Comparison of ENCODE assay signal across 11 cellular contexts in genomic region chr20:50399917-50400704, GRCh38.
A peak's percentile ranks its signal among the peaks of the same experiment; 100 is the strongest.
DNase-seq lines count a peak whose midpoint lies in the region; ATAC-seq, FAIRE-seq and TF ChIP-seq lines count a peak whose summit lies in the region.
"Had no signal": no experiment of that assay in that cellular context is flagged by ENCODE, and none has a peak within 500 bp of the region (broad histone marks: within the 10 kb centered on the region; RNA-seq: fewer than 3 reads in every experiment).

No MANE protein-coding gene starts in this region.

- H3K79me1 ChIP-seq in neuronal stem cell (ENCODE audit: low read depth, low read length): no peaks in the 10 kb centered on the region

- no peaks in the 10 kb centered on the region for H3K9me2 ChIP-seq in PC-9 (ENCODE audit: insufficient read depth)

- intact Hi-C loops in PC-9 (cut with micrococcal nuclease; ENCODE audit: unreplicated experiment) (no loop called here), esophagus squamous epithelium (cut with DNase I) (loop anchor here (10.0 kb wide), 1 partner anchor 55 kb away; no protein-coding TSS in a partner anchor)

- H3K9ac ChIP-seq in neuronal stem cell (ENCODE audit: low read depth, low read length, poor library complexity): no peak overlapping the region
- H3K9ac ChIP-seq in smooth muscle cell (ENCODE audit: low read depth): no peak overlapping the region

- H3K4me3 ChIP-seq in PC-9 (no peak overlapping the region), esophagus squamous epithelium (no peak overlapping the region), neuronal stem cell (ENCODE audit: low read length in 2 of 2) (no peak overlapping the region), smooth muscle cell (no peak overlapping the region)

- no peak for ATAC-seq in HG03280 (IDR thresholded peaks at IDR 0.05; ENCODE audit: unreplicated experiment)

- DNase-seq in Daoy (ENCODE audit: low read depth) (peak; percentile 26), PC-9 (peak in 1 of 2 experiments; percentile 67), esophagus squamous epithelium (lab: John Stamatoyannopoulos, UW) (no peak), neuronal stem cell (ENCODE audit: low spot score) (no peak), HuH-7.5 (ENCODE audit: low spot score) (no peak), GM19239 (ENCODE audit: insufficient read length, low spot score) (no peak), smooth muscle cell (lab: John Stamatoyannopoulos, UW; ENCODE audit: unreplicated experiment) (no peak)
- DNase-seq: SHP77 treated with DMSO at 0.1 percent for 48 hours; stimulated activated CD4-positive, alpha-beta T cell treated with anti-CD3 and anti-CD28 coated beads, Interleukin-12 subunit alpha, Interleukin-12 subunit beta, amount 100 ng/mL, for 4 hours had no signal

- H3K36me3 ChIP-seq in PC-9 (ENCODE audit: low read depth) (no peaks in the 10 kb centered on the region), esophagus squamous epithelium (no peaks in the 10 kb centered on the region), neuronal stem cell (replicated peaks in 1 of 2; ENCODE audit: control insufficient read depth in 2 of 2, insufficient read depth in 2 of 2, low read length in 2 of 2) (no peaks in the 10 kb centered on the region), smooth muscle cell (ENCODE audit: low read depth) (no peaks in the 10 kb centered on the region)

- POLR2A ChIA-PET in PC-9 (lab: Charles Lee; ENCODE audit: unreplicated experiment): no interaction called here

- no peak overlapping the region for H4K91ac ChIP-seq in neuronal stem cell (ENCODE audit: low read depth, low read length, poor library complexity)

- H2AFZ ChIP-seq in PC-9 (no peak overlapping the region), neuronal stem cell (ENCODE audit: low read length) (no peak overlapping the region), smooth muscle cell (ENCODE audit: low read depth) (no peak overlapping the region)

- peaks cover 35% of the 10 kb centered on the region for H3F3A ChIP-seq in PC-9 (ENCODE audit: insufficient read depth, low read depth)
- H3F3A ChIP-seq in smooth muscle cell (ENCODE audit: low read depth): no peaks in the 10 kb centered on the region

- no peak overlapping the region for H3K14ac ChIP-seq in neuronal stem cell (ENCODE audit: low read length)

- no peaks in the 10 kb centered on the region for H3K27me3 ChIP-seq in PC-9 (ENCODE audit: insufficient read depth, low read depth)
- no peaks in the 10 kb centered on the region for H3K27me3 ChIP-seq in esophagus squamous epithelium
- peaks cover 0 to 17% (median 0%) of the 10 kb centered on the region in 3 experiments for H3K27me3 ChIP-seq in neuronal stem cell (ENCODE audit: control insufficient read depth in 3 of 3, insufficient read depth in 3 of 3, low read depth in 1 of 3, low read length in 3 of 3)
- H3K27me3 ChIP-seq in smooth muscle cell (ENCODE audit: low read depth): no peaks in the 10 kb centered on the region

- WGBS in esophagus squamous epithelium, 2 donors: 50 to 60% methylated on average over 14 to 15 of the region's 15 CpGs
- WGBS in neuronal stem cell (ENCODE audit: extremely low coverage in 2 of 2, insufficient read length in 2 of 2, insufficient replicate concordance in 1 of 2), 2 donors: no CpG with 5 or more reads among the region's 15 CpGs
- 79% methylated on average over 15 of the region's 15 CpGs for WGBS in smooth muscle cell (ENCODE audit: low lambda C conversion rate)

- peak overlapping the region; percentile 56 for H2BK5ac ChIP-seq in neuronal stem cell (ENCODE audit: low read length)

- FAIRE-seq in GM19239 (lab: Jason Lieb, UNC): no peak
- FAIRE-seq: colon had no signal

- no TSS peak for BruUV-seq in PC-9 (replicated peaks; lab: Mats Ljungman, UMichigan)

- H3K4me1 ChIP-seq in PC-9 (replicated peaks; ENCODE audit: insufficient read depth) (peaks cover 40% of the 10 kb centered on the region), esophagus squamous epithelium (peaks cover 0 to 44% (median 22%) of the 10 kb centered on the region in 3 donors), neuronal stem cell (ENCODE audit: control insufficient read depth in 2 of 2, insufficient read depth in 1 of 2, low read depth in 1 of 2, low read length in 2 of 2) (peaks cover 0 to 8% of the 10 kb centered on the region in 2 donors), smooth muscle cell (ENCODE audit: low read depth) (no peaks in the 10 kb centered on the region)

- no peak overlapping the region for H2BK120ac ChIP-seq in neuronal stem cell (ENCODE audit: low read depth, low read length)

- CTCF ChIA-PET in PC-9 (lab: Charles Lee): interaction anchor here (0.5 kb wide), 1 partner anchor 14 kb away, joined by 3 read pairs; no protein-coding TSS in a partner anchor

- TF ChIP-seq POLR2A in esophagus squamous epithelium (IDR thresholded peaks at IDR 0.05): no peak

- no peak overlapping the region for H3K18ac ChIP-seq in neuronal stem cell (ENCODE audit: low read length)

- H3K23ac ChIP-seq in neuronal stem cell (ENCODE audit: low read depth, low read length, poor library complexity): peak overlapping the region; percentile 3

- no peak overlapping the region for H4K8ac ChIP-seq in neuronal stem cell (ENCODE audit: low read depth, low read length)

- no peak overlapping the region for H2BK12ac ChIP-seq in neuronal stem cell (ENCODE audit: low read length)

- no peak overlapping the region for H3K27ac ChIP-seq in PC-9
- peak overlapping the region; percentile 15 to 85 (median 73) for H3K27ac ChIP-seq in esophagus squamous epithelium
- H3K27ac ChIP-seq in neuronal stem cell (replicated peaks; ENCODE audit: low read length): no peak overlapping the region
- no peak overlapping the region for H3K27ac ChIP-seq in smooth muscle cell (ENCODE audit: low read depth)

- H3K9me3 ChIP-seq in PC-9 (ENCODE audit: insufficient read depth, low read depth) (no peaks in the 10 kb centered on the region), esophagus squamous epithelium (no peaks in the 10 kb centered on the region), neuronal stem cell (replicated peaks in 1 of 2; ENCODE audit: control insufficient read depth in 2 of 2, insufficient read depth in 1 of 2, low read depth in 1 of 2, low read length in 2 of 2) (no peaks in the 10 kb centered on the region), smooth muscle cell (replicated peaks; ENCODE audit: low read depth) (no peaks in the 10 kb centered on the region)

- no peak for TF ChIP-seq CTCF in PC-9 (conservative IDR thresholded peaks at IDR 0.05)
- TF ChIP-seq CTCF in esophagus squamous epithelium (IDR thresholded peaks at IDR 0.05): no peak
- no peak for TF ChIP-seq CTCF in smooth muscle cell (IDR thresholded peaks at IDR 0.05; ENCODE audit: borderline replicate concordance, insufficient read depth, poor library complexity, severe bottlenecking)

- H3K79me2 ChIP-seq in PC-9 (ENCODE audit: low read depth) (no peaks in the 10 kb centered on the region), smooth muscle cell (ENCODE audit: low read depth) (no peaks in the 10 kb centered on the region)

- no peaks in the 10 kb centered on the region for H4K20me1 ChIP-seq in PC-9 (ENCODE audit: insufficient read depth)
- H4K20me1 ChIP-seq in smooth muscle cell (ENCODE audit: low read depth): no peaks in the 10 kb centered on the region

- no peak overlapping the region for H2AK5ac ChIP-seq in neuronal stem cell (ENCODE audit: low read depth, low read length)

- H3K4ac ChIP-seq in neuronal stem cell (ENCODE audit: low read length): no peak overlapping the region

- no peak overlapping the region for H2BK15ac ChIP-seq in neuronal stem cell (ENCODE audit: low read length)

- H3K4me2 ChIP-seq in PC-9 (peak overlapping the region; percentile 23), neuronal stem cell (ENCODE audit: insufficient read depth, low read length, poor library complexity, severe bottlenecking) (no peak overlapping the region), smooth muscle cell (no peak overlapping the region)

Comparison
In these comparisons a context has a peak if more than half of its experiments do, and no peak if none do; other contexts are left out.
1. H3K27ac ChIP-seq: peak in esophagus squamous epithelium (4 of 4); none in PC-9 (single experiment), neuronal stem cell (single experiment) and smooth muscle cell (single experiment).